ENCODE assay signal across 8 cellular contexts in genomic region chr20:5127204-5127858, GRCh38. TPM values are rescaled to one million over a fixed set of nuclear protein-coding genes. Genes with fewer than 3 reads are reported as not detected.
A peak's percentile ranks its signal among the peaks of the same experiment; 100 is the strongest.
DNase-seq lines count a peak whose midpoint lies in the region; ATAC-seq and TF ChIP-seq lines count a peak whose summit lies in the region.

No MANE protein-coding gene starts in this region.

- ATAC-seq in GM19043 (IDR thresholded peaks at IDR 0.05; ENCODE audit: low read depth, unreplicated experiment) (peak; percentile 33), HG03342 (IDR thresholded peaks at IDR 0.05; ENCODE audit: unreplicated experiment) (peak; percentile 38), mucosa of descending colon (peak; percentile 38)

- H3K9me3 Mint-ChIP-seq in endothelial cell (ENCODE audit: unreplicated experiment): no peaks in the 10 kb centered on the region

- DNase-seq in AG20443 (ENCODE audit: low spot score) (peak; percentile 25), NCI-H82 (lab: John Stamatoyannopoulos, UW) (peak; percentile 78), endothelial cell (ENCODE audit: low spot score) (peak; percentile 52), mucosa of descending colon (peak; percentile 60 to 81 (median 74))
- peak; percentile 30 for DNase-seq in activated CD8-positive, alpha-beta memory T cell treated with anti-CD3 and anti-CD28 coated beads, Interleukin-2, amount 50 U/mL, for 24 hours (ENCODE audit: extremely low read depth)
- peak; percentile 47 for DNase-seq in stimulated activated CD8-positive, alpha-beta memory T cell treated with anti-CD3 and anti-CD28 coated beads, Interleukin-7, amount 100 ng/mL, for 24 hours (ENCODE audit: low read depth)

- TF ChIP-seq CTCF in endothelial cell (IDR thresholded peaks at IDR 0.05; ENCODE audit: unreplicated experiment): no peak
- TF ChIP-seq CTCF in mucosa of descending colon (IDR thresholded peaks at IDR 0.05): no peak

- peaks cover 8% of the 10 kb centered on the region for H3K4me1 ChIP-seq in mucosa of descending colon (ENCODE audit: low read depth)

- no peaks in the 10 kb centered on the region for H3K9me3 ChIP-seq in mucosa of descending colon

- H3K36me3 ChIP-seq in mucosa of descending colon (ENCODE audit: low read depth): peaks cover 5% of the 10 kb centered on the region

- H3K4me1 Mint-ChIP-seq in endothelial cell (ENCODE audit: unreplicated experiment): peaks cover 25% of the 10 kb centered on the region

- H3K27ac Mint-ChIP-seq in endothelial cell (ENCODE audit: unreplicated experiment): peak overlapping the region; percentile 93

- intact Hi-C loops in mucosa of descending colon (cut with DNase I, micrococcal nuclease): loop anchor here (5.0 kb wide), 1 partner anchor 65 kb away; no protein-coding TSS in a partner anchor

- H3K4me3 Mint-ChIP-seq in endothelial cell (ENCODE audit: unreplicated experiment): peak overlapping the region; percentile 98

- H3K36me3 Mint-ChIP-seq in endothelial cell (ENCODE audit: low read depth, unreplicated experiment): peaks cover 4% of the 10 kb centered on the region

- H3K4me3 ChIP-seq in mucosa of descending colon: peak overlapping the region; percentile 97

- peaks cover 13% of the 10 kb centered on the region for H3K27me3 Mint-ChIP-seq in endothelial cell (ENCODE audit: unreplicated experiment)

RNA-seq across cellular contexts. Expression of gene CDS2, which starts 0.5 kb away (rescaled TPM):
- total RNA-seq in endothelial cell (ENCODE audit: unreplicated experiment) (130 TPM), mucosa of descending colon (10 to 100 TPM; 37.9 to 59.5 (median 39.6) TPM)

RNA-seq across cellular contexts. Expression of gene PCNA, which starts 7.6 kb away (rescaled TPM):
- total RNA-seq in endothelial cell (ENCODE audit: unreplicated experiment) (77.1 TPM), mucosa of descending colon (10 to 100 TPM; 43.4 to 91.1 (median 48.7) TPM)

RNA-seq across cellular contexts. Expression of gene TMEM230, which starts 14.5 kb away (rescaled TPM):
- total RNA-seq in endothelial cell (ENCODE audit: unreplicated experiment): 62.2 TPM
- total RNA-seq in mucosa of descending colon: 10 to 100 TPM; 66.2 to 76.2 (median 67.7) TPM

Comparison
In these comparisons a context has a peak if more than half of its experiments do, and no peak if none do; other contexts are left out.
1. Peak in every context shown above with its lines: DNase-seq, ATAC-seq and H3K4me3 ChIP-seq.
2. DNase-seq: peak in every context shown above with its lines; median percentile 78 in NCI-H82; 74 in mucosa of descending colon; 52 in endothelial cell; 47 in stimulated activated CD8-positive, alpha-beta memory T cell treated with anti-CD3 and anti-CD28 coated beads, Interleukin-7, amount 100 ng/mL, for 24 hours; 30 in activated CD8-positive, alpha-beta memory T cell treated with anti-CD3 and anti-CD28 coated beads, Interleukin-2, amount 50 U/mL, for 24 hours; 25 in AG20443.